Comparison of ENCODE assay signal across 28 cellular contexts in the genomic region with DNA sequence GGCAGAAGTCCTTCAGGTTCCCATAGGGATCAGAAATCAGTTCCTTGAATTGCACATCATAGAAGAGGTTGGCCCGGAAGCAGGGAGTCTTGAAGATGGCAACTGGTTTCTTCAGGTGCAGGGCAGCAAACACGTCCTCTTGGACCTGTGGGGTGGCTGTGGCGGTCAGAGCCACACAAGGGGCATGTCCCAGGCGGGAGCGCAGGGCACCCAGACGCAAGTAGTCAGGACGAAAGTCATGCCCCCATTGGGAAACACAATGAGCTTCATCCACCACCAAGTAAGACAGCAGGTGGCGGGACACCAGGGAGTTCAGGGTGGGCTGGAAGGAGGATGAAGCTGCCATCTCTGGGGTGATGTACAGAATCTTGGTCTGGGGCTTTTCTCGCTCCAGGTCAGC. TPM values are rescaled to one million over a fixed set of nuclear protein-coding genes. Genes with fewer than 3 reads are reported as not detected.
A peak's percentile ranks its signal among the peaks of the same experiment; 100 is the strongest.
DNase-seq lines count a peak whose midpoint lies in the region; ATAC-seq, FAIRE-seq and TF ChIP-seq lines count a peak whose summit lies in the region.
"Had no signal": no experiment of that assay in that cellular context is flagged by ENCODE, and none has a peak within 500 bp of the region (broad histone marks: within the 10 kb centered on the region; RNA-seq: fewer than 3 reads in every experiment).

No MANE protein-coding gene starts in this region.

- no peak overlapping the region for H3K9ac ChIP-seq in OCI-LY1 (ENCODE audit: low read length)
- H3K9ac ChIP-seq: SK-N-SH had no signal

- no peak overlapping the region for H3K4me3 ChIP-seq in OCI-LY1 (ENCODE audit: low read depth, low read length, poor library complexity, severe bottlenecking)
- H3K4me3 ChIP-seq in upper lobe of right lung, result no peak overlapping the region
- H3K4me3 ChIP-seq: A549, HAP-1, MG63 had no signal

- H3K79me2 ChIP-seq in OCI-LY1 (ENCODE audit: insufficient read depth, low read length), result peaks cover 13% of the 10 kb centered on the region

- H3F3A ChIP-seq in OCI-LY1 (ENCODE audit: insufficient read depth, low read length), result peaks cover 10% of the 10 kb centered on the region; the same call in 1 of the 2 replicates

- H3K9me2 ChIP-seq in OCI-LY1 (ENCODE audit: low read depth, low read length), result no peaks in the 10 kb centered on the region
- H3K9me2 ChIP-seq: SK-N-SH had no signal

- intact Hi-C loops in posterior vena cava (cut with DNase I) (no loop called here), upper lobe of right lung (cut with DNase I) (no loop called here)

- TF ChIP-seq CTCF in OCI-LY1 (IDR thresholded peaks at IDR 0.05; ENCODE audit: low read length) (no peak), upper lobe of right lung (IDR thresholded peaks at IDR 0.05) (no peak), type B pancreatic cell (conservative IDR thresholded peaks at IDR 0.05) (no peak)

- H4K20me1 ChIP-seq in OCI-LY1 (ENCODE audit: insufficient read depth, low read length), result no peaks in the 10 kb centered on the region

- no peak overlapping the region for H3K4me2 ChIP-seq in OCI-LY1 (ENCODE audit: low read length)
- H3K4me2 ChIP-seq: A549, SK-N-SH had no signal

- H3K4me1 Mint-ChIP-seq in activated T-helper 17 cell treated with anti-CD3 and anti-CD28 coated beads, Interleukin-2, amount 50 U/mL, for 72 hours, result peaks cover 4% of the 10 kb centered on the region
- H3K4me1 Mint-ChIP-seq in type B pancreatic cell (ENCODE audit: unreplicated experiment), result peaks cover 6% of the 10 kb centered on the region

- H3K9me3 Mint-ChIP-seq in activated T-helper 17 cell treated with anti-CD3 and anti-CD28 coated beads, Interleukin-2, amount 50 U/mL, for 72 hours, result no peaks in the 10 kb centered on the region
- no peaks in the 10 kb centered on the region for H3K9me3 Mint-ChIP-seq in type B pancreatic cell
- H3K9me3 Mint-ChIP-seq: CD8-positive, alpha-beta T cell; HFFc6 had no signal

- no peak overlapping the region for H3K4me3 Mint-ChIP-seq in activated T-helper 17 cell treated with anti-CD3 and anti-CD28 coated beads, Interleukin-2, amount 50 U/mL, for 72 hours
- no peak overlapping the region for H3K4me3 Mint-ChIP-seq in type B pancreatic cell
- H3K4me3 Mint-ChIP-seq: CD8-positive, alpha-beta T cell; HFFc6 had no signal

- H3K27me3 Mint-ChIP-seq in activated T-helper 17 cell treated with anti-CD3 and anti-CD28 coated beads, Interleukin-2, amount 50 U/mL, for 72 hours, result no peaks in the 10 kb centered on the region
- no peaks in the 10 kb centered on the region for H3K27me3 Mint-ChIP-seq in type B pancreatic cell

- H3K36me3 Mint-ChIP-seq in activated T-helper 17 cell treated with anti-CD3 and anti-CD28 coated beads, Interleukin-2, amount 50 U/mL, for 72 hours (ENCODE audit: low read depth), result peaks cover 14% of the 10 kb centered on the region
- no peaks in the 10 kb centered on the region for H3K36me3 Mint-ChIP-seq in type B pancreatic cell

- H3K27ac ChIP-seq in OCI-LY1 (ENCODE audit: low read depth, low read length, poor library complexity, severe bottlenecking) (peak overlapping the region; percentile 95), caudate nucleus (ENCODE audit: low read depth, low read length) (peak overlapping the region; percentile 60), upper lobe of right lung (no peak overlapping the region)
- H3K27ac ChIP-seq: A549, C4-2B, RWPE1 had no signal

- ATAC-seq in upper lobe of right lung, result no peak
- no peak for ATAC-seq in activated T-helper 17 cell treated with anti-CD3 and anti-CD28 coated beads, Interleukin-2, amount 50 U/mL, for 72 hours (replicated peaks)
- ATAC-seq: A549; CD8-positive, alpha-beta T cell had no signal

- no peak overlapping the region for H2AFZ ChIP-seq in OCI-LY1 (ENCODE audit: low read length)

- H3K36me3 ChIP-seq in OCI-LY1 (ENCODE audit: insufficient read depth, low read length) (peaks cover 45% of the 10 kb centered on the region), upper lobe of right lung (peaks cover 35% of the 10 kb centered on the region)

- no peak overlapping the region for H3K27ac Mint-ChIP-seq in activated T-helper 17 cell treated with anti-CD3 and anti-CD28 coated beads, Interleukin-2, amount 50 U/mL, for 72 hours
- H3K27ac Mint-ChIP-seq in type B pancreatic cell, result no peak overlapping the region
- H3K27ac Mint-ChIP-seq: CD8-positive, alpha-beta T cell; HFFc6 had no signal

- H3K4me1 ChIP-seq in OCI-LY1 (ENCODE audit: insufficient read depth, low read length, severe bottlenecking) (peaks cover 33% of the 10 kb centered on the region), upper lobe of right lung (peaks cover 10% of the 10 kb centered on the region)

- DNase-seq in caudate nucleus (lab: John Stamatoyannopoulos, UW), result no peak
- peak; percentile 64 for DNase-seq in posterior vena cava (ENCODE audit: low spot score)
- peak; percentile 51 for DNase-seq in upper lobe of right lung
- no peak for DNase-seq in type B pancreatic cell (ENCODE audit: extremely low spot score, unreplicated experiment)
- no peak for DNase-seq in HTR-8/SVneo (ENCODE audit: insufficient read length, low spot score)
- DNase-seq: CD8-positive, alpha-beta T cell; DMS 273 treated with DMSO at 0.1 percent for 48 hours; DMS79; GF-D8; GOT3; HFFc6; KG1; MG63; NCI-H2081; NCI-H2171; NCI-H345; NCI-H524; NCI-H774; SIG-M5; SK-N-SH had no signal

- H3K9me3 ChIP-seq in OCI-LY1 (ENCODE audit: low read length) (no peaks in the 10 kb centered on the region), upper lobe of right lung (no peaks in the 10 kb centered on the region)
- H3K9me3 ChIP-seq: A549, Caco-2, HAP-1, MG63, SK-N-SH had no signal

- H3K27me3 ChIP-seq in OCI-LY1 (ENCODE audit: insufficient read depth, low read length), result no peaks in the 10 kb centered on the region
- no peaks in the 10 kb centered on the region for H3K27me3 ChIP-seq in upper lobe of right lung
- H3K27me3 ChIP-seq: MG63 had no signal

- FAIRE-seq in HTR-8/SVneo (lab: Jason Lieb, UNC), result no peak
- FAIRE-seq: A549, GM12891 had no signal

RNA-seq across cellular contexts. Expression of a gene that starts 4.4 kb away (rescaled TPM):
- total RNA-seq in posterior vena cava (10 to 100 TPM; 14.5 to 14.8 TPM), upper lobe of right lung (43.1 TPM), type B pancreatic cell (ENCODE audit: low replicate concordance) (64.7 and 90.4 TPM in 2 replicates)
- total RNA-seq in activated T-helper 17 cell treated with anti-CD3 and anti-CD28 coated beads, Interleukin-2, amount 50 U/mL, for 72 hours, result 10 to 100 TPM; 29.7 to 35.6 TPM

RNA-seq across cellular contexts. Expression of a gene that starts 4.6 kb away (rescaled TPM):
- total RNA-seq in posterior vena cava (10 to 100 TPM; 56.7 to 66.1 TPM), upper lobe of right lung (71.4 TPM), type B pancreatic cell (ENCODE audit: low replicate concordance) (88.1 and 89.3 TPM in 2 replicates)
- 10 to 100 TPM; 68.1 to 90.0 TPM for total RNA-seq in activated T-helper 17 cell treated with anti-CD3 and anti-CD28 coated beads, Interleukin-2, amount 50 U/mL, for 72 hours

RNA-seq across cellular contexts. Expression of a gene that starts 29.3 kb away (rescaled TPM):
- total RNA-seq in posterior vena cava (under 1 TPM; 0.38 to 0.97 TPM), upper lobe of right lung (0.84 TPM), type B pancreatic cell (ENCODE audit: low replicate concordance) (9.3 and 17.7 TPM in 2 replicates)
- total RNA-seq in activated T-helper 17 cell treated with anti-CD3 and anti-CD28 coated beads, Interleukin-2, amount 50 U/mL, for 72 hours, result under 1 TPM in 1 of 2 donors, not detected in 1; 0.21 TPM

RNA-seq across cellular contexts. Expression of a gene that starts 58.7 kb away (rescaled TPM):
- 10 to 100 TPM; 39.4 to 46.6 TPM for total RNA-seq in posterior vena cava
- total RNA-seq in upper lobe of right lung, result 82.2 TPM
- total RNA-seq in activated T-helper 17 cell treated with anti-CD3 and anti-CD28 coated beads, Interleukin-2, amount 50 U/mL, for 72 hours, result 1 to 10 TPM in 1 of 2 donors, under 1 TPM in 1; 0.54 to 1.2 TPM
- 26.4 and 57.8 TPM in 2 replicates for total RNA-seq in type B pancreatic cell (ENCODE audit: low replicate concordance)

Comparison
In these comparisons a context has a peak if more than half of its experiments do, and no peak if none do; other contexts are left out.
1. DNase-seq: peak in posterior vena cava (single experiment) and upper lobe of right lung (single experiment); none in caudate nucleus (0 of 61), type B pancreatic cell (single experiment) and HTR-8/SVneo (single experiment).